ENCODE assay signal across 1 cellular context in genomic region chr10:33352154-33352553, GRCh38.
TF ChIP-seq lines count a peak whose summit lies in the region.

No MANE protein-coding gene starts in this region.

TF ChIP-seq in HEK293, 187 proteins besides CTCF, POLR2A, EP300 and RAD21:
- TF ChIP-seq, protein P1, sequence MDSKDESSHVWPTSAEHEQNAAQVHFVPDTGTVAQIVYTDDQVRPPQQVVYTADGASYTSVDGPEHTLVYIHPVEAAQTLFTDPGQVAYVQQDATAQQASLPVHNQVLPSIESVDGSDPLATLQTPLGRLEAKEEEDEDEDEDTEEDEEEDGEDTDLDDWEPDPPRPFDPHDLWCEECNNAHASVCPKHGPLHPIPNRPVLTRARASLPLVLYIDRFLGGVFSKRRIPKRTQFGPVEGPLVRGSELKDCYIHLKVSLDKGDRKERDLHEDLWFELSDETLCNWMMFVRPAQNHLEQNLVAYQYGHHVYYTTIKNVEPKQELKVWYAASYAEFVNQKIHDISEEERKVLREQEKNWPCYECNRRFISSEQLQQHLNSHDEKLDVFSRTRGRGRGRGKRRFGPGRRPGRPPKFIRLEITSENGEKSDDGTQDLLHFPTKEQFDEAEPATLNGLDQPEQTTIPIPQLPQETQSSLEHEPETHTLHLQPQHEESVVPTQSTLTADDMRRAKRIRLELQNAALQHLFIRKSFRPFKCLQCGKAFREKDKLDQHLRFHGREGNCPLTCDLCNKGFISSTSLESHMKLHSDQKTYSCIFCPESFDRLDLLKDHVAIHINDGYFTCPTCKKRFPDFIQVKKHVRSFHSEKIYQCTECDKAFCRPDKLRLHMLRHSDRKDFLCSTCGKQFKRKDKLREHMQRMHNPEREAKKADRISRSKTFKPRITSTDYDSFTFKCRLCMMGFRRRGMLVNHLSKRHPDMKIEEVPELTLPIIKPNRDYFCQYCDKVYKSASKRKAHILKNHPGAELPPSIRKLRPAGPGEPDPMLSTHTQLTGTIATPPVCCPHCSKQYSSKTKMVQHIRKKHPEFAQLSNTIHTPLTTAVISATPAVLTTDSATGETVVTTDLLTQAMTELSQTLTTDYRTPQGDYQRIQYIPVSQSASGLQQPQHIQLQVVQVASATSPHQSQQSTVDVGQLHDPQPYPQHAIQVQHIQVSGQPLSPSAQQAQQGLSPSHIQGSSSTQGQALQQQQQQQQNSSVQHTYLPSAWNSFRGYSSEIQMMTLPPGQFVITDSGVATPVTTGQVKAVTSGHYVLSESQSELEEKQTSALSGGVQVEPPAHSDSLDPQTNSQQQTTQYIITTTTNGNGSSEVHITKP (tag by site-specific recombination; IDR thresholded peaks at IDR 0.05) = peak; percentile 36; the same call in 1 of the 2 replicates
- TF ChIP-seq SALL2 (tag by site-specific recombination; IDR thresholded peaks at IDR 0.05; ENCODE audit: borderline replicate concordance) (no peak), WT1 (tag by site-specific recombination; IDR thresholded peaks at IDR 0.05) (peak; percentile 85), ZBTB8A (tag by site-specific recombination; IDR thresholded peaks at IDR 0.05) (no peak), KLF1 (tag by site-specific recombination; IDR thresholded peaks at IDR 0.05) (peak; percentile 42; the same call in 1 of the 2 replicates), INSM2 (tag by site-specific recombination; IDR thresholded peaks at IDR 0.05) (no peak)
